In genomic region chr4:86918539-86919072, GRCh38 we compare ENCODE assay signal across 1 cellular context.
TF ChIP-seq lines count a peak whose summit lies in the region.

No MANE protein-coding gene starts in this region.

TF ChIP-seq in WTC11, 78 proteins besides CTCF, POLR2A, EP300 and RAD21 (continued from another document):
- TF ChIP-seq, protein P1, sequence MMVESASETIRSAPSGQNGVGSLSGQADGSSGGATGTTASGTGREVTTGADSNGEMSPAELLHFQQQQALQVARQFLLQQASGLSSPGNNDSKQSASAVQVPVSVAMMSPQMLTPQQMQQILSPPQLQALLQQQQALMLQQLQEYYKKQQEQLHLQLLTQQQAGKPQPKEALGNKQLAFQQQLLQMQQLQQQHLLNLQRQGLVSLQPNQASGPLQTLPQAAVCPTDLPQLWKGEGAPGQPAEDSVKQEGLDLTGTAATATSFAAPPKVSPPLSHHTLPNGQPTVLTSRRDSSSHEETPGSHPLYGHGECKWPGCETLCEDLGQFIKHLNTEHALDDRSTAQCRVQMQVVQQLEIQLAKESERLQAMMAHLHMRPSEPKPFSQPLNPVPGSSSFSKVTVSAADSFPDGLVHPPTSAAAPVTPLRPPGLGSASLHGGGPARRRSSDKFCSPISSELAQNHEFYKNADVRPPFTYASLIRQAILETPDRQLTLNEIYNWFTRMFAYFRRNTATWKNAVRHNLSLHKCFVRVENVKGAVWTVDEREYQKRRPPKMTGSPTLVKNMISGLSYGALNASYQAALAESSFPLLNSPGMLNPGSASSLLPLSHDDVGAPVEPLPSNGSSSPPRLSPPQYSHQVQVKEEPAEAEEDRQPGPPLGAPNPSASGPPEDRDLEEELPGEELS (CRISPR knock-in tag; IDR thresholded peaks at IDR 0.05) = no peak
- TF ChIP-seq KAT7 (CRISPR knock-in tag; IDR thresholded peaks at IDR 0.05; ENCODE audit: borderline replicate concordance) = no peak
- TF ChIP-seq TEAD4 (CRISPR knock-in tag; IDR thresholded peaks at IDR 0.05) = no peak
- TF ChIP-seq, protein P2, sequence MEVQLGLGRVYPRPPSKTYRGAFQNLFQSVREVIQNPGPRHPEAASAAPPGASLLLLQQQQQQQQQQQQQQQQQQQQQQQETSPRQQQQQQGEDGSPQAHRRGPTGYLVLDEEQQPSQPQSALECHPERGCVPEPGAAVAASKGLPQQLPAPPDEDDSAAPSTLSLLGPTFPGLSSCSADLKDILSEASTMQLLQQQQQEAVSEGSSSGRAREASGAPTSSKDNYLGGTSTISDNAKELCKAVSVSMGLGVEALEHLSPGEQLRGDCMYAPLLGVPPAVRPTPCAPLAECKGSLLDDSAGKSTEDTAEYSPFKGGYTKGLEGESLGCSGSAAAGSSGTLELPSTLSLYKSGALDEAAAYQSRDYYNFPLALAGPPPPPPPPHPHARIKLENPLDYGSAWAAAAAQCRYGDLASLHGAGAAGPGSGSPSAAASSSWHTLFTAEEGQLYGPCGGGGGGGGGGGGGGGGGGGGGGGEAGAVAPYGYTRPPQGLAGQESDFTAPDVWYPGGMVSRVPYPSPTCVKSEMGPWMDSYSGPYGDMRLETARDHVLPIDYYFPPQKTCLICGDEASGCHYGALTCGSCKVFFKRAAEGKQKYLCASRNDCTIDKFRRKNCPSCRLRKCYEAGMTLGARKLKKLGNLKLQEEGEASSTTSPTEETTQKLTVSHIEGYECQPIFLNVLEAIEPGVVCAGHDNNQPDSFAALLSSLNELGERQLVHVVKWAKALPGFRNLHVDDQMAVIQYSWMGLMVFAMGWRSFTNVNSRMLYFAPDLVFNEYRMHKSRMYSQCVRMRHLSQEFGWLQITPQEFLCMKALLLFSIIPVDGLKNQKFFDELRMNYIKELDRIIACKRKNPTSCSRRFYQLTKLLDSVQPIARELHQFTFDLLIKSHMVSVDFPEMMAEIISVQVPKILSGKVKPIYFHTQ (CRISPR knock-in tag; IDR thresholded peaks at IDR 0.05) = no peak
- TF ChIP-seq ZMAT4 (CRISPR knock-in tag; IDR thresholded peaks at IDR 0.05) = no peak
- TF ChIP-seq GABPB1 (CRISPR knock-in tag; IDR thresholded peaks at IDR 0.05) = no peak
- TF ChIP-seq, protein P3, sequence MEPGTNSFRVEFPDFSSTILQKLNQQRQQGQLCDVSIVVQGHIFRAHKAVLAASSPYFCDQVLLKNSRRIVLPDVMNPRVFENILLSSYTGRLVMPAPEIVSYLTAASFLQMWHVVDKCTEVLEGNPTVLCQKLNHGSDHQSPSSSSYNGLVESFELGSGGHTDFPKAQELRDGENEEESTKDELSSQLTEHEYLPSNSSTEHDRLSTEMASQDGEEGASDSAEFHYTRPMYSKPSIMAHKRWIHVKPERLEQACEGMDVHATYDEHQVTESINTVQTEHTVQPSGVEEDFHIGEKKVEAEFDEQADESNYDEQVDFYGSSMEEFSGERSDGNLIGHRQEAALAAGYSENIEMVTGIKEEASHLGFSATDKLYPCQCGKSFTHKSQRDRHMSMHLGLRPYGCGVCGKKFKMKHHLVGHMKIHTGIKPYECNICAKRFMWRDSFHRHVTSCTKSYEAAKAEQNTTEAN (CRISPR knock-in tag; IDR thresholded peaks at IDR 0.05) = no peak
- TF ChIP-seq NR1H2 (CRISPR knock-in tag; IDR thresholded peaks at IDR 0.05) = no peak
- TF ChIP-seq ZNF281 (CRISPR knock-in tag; IDR thresholded peaks at IDR 0.05) = no peak
- no peak for TF ChIP-seq ZNF121 (CRISPR knock-in tag; IDR thresholded peaks at IDR 0.05)
- no peak for TF ChIP-seq NFATC4 (CRISPR knock-in tag; IDR thresholded peaks at IDR 0.05)
